ENCODE assay signal across 9 cellular contexts in the genomic region with DNA sequence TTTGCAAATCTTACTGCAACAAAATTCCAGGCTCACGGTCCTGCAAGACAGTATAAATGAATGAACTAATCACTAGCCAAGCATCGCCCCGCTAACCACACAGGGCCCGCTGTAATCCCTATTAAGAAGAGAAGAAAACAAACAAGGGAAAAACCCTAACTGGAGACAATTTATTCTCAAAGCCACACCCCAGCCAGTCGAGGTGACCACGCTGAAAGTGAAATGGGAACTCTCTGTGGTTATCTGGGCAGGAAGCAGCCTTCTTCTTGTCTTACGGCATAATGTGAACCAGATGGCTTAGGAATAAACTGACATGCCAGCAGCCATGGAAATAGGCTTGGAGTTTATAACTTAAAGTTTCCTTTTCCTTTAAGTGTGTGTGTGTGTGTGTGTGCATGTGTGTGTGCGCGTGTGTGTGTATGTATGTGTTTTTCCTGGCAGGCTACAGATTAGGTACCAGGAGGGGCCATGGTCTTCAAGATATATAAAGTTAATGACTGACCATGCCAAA.
DNase-seq lines count a peak whose midpoint lies in the region; ATAC-seq, FAIRE-seq and TF ChIP-seq lines count a peak whose summit lies in the region.
"Had no signal": no experiment of that assay in that cellular context is flagged by ENCODE, and none has a peak within 500 bp of the region (broad histone marks: within the 10 kb centered on the region; RNA-seq: fewer than 3 reads in every experiment).

No MANE protein-coding gene starts in this region.

- no peak overlapping the region for H2BK5ac ChIP-seq in H1 (ENCODE audit: low read depth, low read length)

- peaks cover 31% of the 10 kb centered on the region for H3K36me3 Mint-ChIP-seq in endothelial cell (ENCODE audit: low read depth, unreplicated experiment)

- no peak overlapping the region for H4K8ac ChIP-seq in H1 (ENCODE audit: extremely low read depth, insufficient read depth, low read length)

- H2BK15ac ChIP-seq in H1 (ENCODE audit: low read length) = no peak overlapping the region

- TF ChIP-seq CTCF in H1 (IDR thresholded peaks at IDR 0.05; ENCODE audit: control extremely low read depth in 1 of 3, insufficient read depth in 1 of 3, low read depth in 1 of 3, low read length in 3 of 3) = no peak
- no peak for TF ChIP-seq CTCF in endothelial cell (IDR thresholded peaks at IDR 0.05; ENCODE audit: unreplicated experiment)

- TF ChIP-seq EP300 in H1 (IDR thresholded peaks at IDR 0.05; ENCODE audit: borderline replicate concordance in 1 of 2, low read depth in 2 of 2, low read length in 2 of 2) = no peak

- H3K4me1 Mint-ChIP-seq in endothelial cell (ENCODE audit: unreplicated experiment) = peaks cover 27% of the 10 kb centered on the region

- peaks cover 0 to 8% (median 5%) of the 10 kb centered on the region in 4 experiments; a peak in 4 of 7 replicates for H3K4me1 ChIP-seq in H1 (replicated peaks in 1 of 4; ENCODE audit: control insufficient read depth in 3 of 4, insufficient read depth in 4 of 4, low read length in 3 of 4)

- peaks cover 2% of the 10 kb centered on the region for H3K27me3 Mint-ChIP-seq in endothelial cell (ENCODE audit: unreplicated experiment)

- TF ChIP-seq RAD21 in H1 (IDR thresholded peaks at IDR 0.05 in 1 of 2, conservative IDR thresholded peaks at IDR 0.05 in 1 of 2; ENCODE audit: low read depth in 2 of 2, low read length in 2 of 2) = no peak

- no peaks in the 10 kb centered on the region for H3K27me3 ChIP-seq in H1 (replicated peaks in 1 of 4; ENCODE audit: control insufficient read depth in 3 of 4, extremely low read depth in 1 of 4, insufficient read depth in 3 of 4, low read length in 3 of 4)

- FAIRE-seq in H1 (lab: Jason Lieb, UNC) = no peak
- FAIRE-seq: A204.1 had no signal

- H3K23ac ChIP-seq in H1 (ENCODE audit: insufficient read length) = no peak overlapping the region

- H3K56ac ChIP-seq in H1 (replicated peaks; ENCODE audit: insufficient read length, low read depth, low read length) = no peak overlapping the region

- 0 out of 3 replicates have a peak, but pooled peaks of 1 of the 2 experiments have one; percentile 27 for TF ChIP-seq POLR2A in H1 (IDR thresholded peaks at IDR 0.05; ENCODE audit: control extremely low read depth in 1 of 2, low read depth in 2 of 2, low read length in 2 of 2)

- no peak overlapping the region for H2AK5ac ChIP-seq in H1 (ENCODE audit: low read depth, low read length)

- 0 out of 2 replicates have a peak overlapping the region, but pooled peaks have one; percentile 3 for H3K27ac ChIP-seq in H1 (ENCODE audit: low read depth, low read length)

- ATAC-seq in HG02678 (IDR thresholded peaks at IDR 0.05; ENCODE audit: unreplicated experiment) = peak; percentile 100

- H3K9ac ChIP-seq in H1 (replicated peaks in 1 of 4; ENCODE audit: extremely low read depth in 1 of 4, low read depth in 3 of 4, low read length in 3 of 4) = no peak overlapping the region

- peaks cover 12 to 80% (median 17%) of the 10 kb centered on the region in 4 experiments for H3K36me3 ChIP-seq in H1 (ENCODE audit: control insufficient read depth in 2 of 4, insufficient read depth in 4 of 4, low read length in 3 of 4)

- no peak overlapping the region for H2BK20ac ChIP-seq in H1 (ENCODE audit: low read length)

- H4K20me1 ChIP-seq in H1 (replicated peaks in 1 of 2; ENCODE audit: control insufficient read depth in 1 of 2, insufficient read depth in 2 of 2, low read length in 2 of 2) = peaks cover 6% of the 10 kb centered on the region in 2 experiments

- H3K4me2 ChIP-seq in H1 (ENCODE audit: insufficient read depth in 1 of 2, low read depth in 2 of 2, low read length in 2 of 2) = no peak overlapping the region

- no peak overlapping the region for H3K4me3 ChIP-seq in H1 (ENCODE audit: extremely low read depth in 1 of 4, insufficient read depth in 2 of 4, low read depth in 3 of 4, low read length in 4 of 4)

- no peak overlapping the region for H3K27ac Mint-ChIP-seq in endothelial cell (ENCODE audit: unreplicated experiment)

- 92% methylated on average over 9 of the region's 9 CpGs; no CpG with 5 or more reads in 1 of the 2 experiments for WGBS in H1 (ENCODE audit: extremely low coverage in 1 of 2, insufficient coverage in 1 of 2, insufficient read length in 1 of 2, insufficient replicate concordance in 2 of 2, low coverage in 1 of 2, low lambda C conversion rate in 2 of 2, missing lambda C conversion rate in 1 of 2), 2 experiments

- no peak overlapping the region for H3K4ac ChIP-seq in H1 (replicated peaks; ENCODE audit: insufficient read length, low read depth, low read length)

- H3K23me2 ChIP-seq in H1 (ENCODE audit: low read depth, low read length) = no peaks in the 10 kb centered on the region

- no peak overlapping the region for H3K4me3 Mint-ChIP-seq in endothelial cell (ENCODE audit: unreplicated experiment)

- H2AFZ ChIP-seq in H1 (ENCODE audit: low read length) = no peak overlapping the region

- H3K14ac ChIP-seq in H1 (ENCODE audit: insufficient read length) = no peak overlapping the region

- H2BK120ac ChIP-seq in H1 (replicated peaks; ENCODE audit: low read depth, low read length) = no peak overlapping the region

- POLR2A ChIA-PET in H1 (lab: Charles Lee; ENCODE audit: partially characterized antibody) = interaction anchor here (1.7 kb wide), 1 partner anchor 93 kb away, joined by 5 read pairs; no protein-coding TSS in a partner anchor

- no peaks in the 10 kb centered on the region for H3K9me3 Mint-ChIP-seq in endothelial cell (ENCODE audit: unreplicated experiment)

- H3K79me2 ChIP-seq in H1 (ENCODE audit: control insufficient read depth in 1 of 2, insufficient read depth in 2 of 2, low read length in 2 of 2) = no peaks in the 10 kb centered on the region

- no peak overlapping the region for H2BK12ac ChIP-seq in H1 (ENCODE audit: low read depth, low read length)

- H3K79me1 ChIP-seq in H1 (ENCODE audit: low read depth, low read length) = no peaks in the 10 kb centered on the region

- no peaks in the 10 kb centered on the region for H3K9me3 ChIP-seq in H1 (ENCODE audit: insufficient read depth in 2 of 2, low read depth in 1 of 2, low read length in 1 of 2)

- H4K5ac ChIP-seq in H1 (ENCODE audit: insufficient read length, low read depth, low read length) = no peak overlapping the region

- H4K91ac ChIP-seq in H1 (replicated peaks; ENCODE audit: insufficient read length, low read length) = no peak overlapping the region

- no peak overlapping the region for H3K18ac ChIP-seq in H1 (ENCODE audit: extremely low read depth, low read length)

- DNase-seq in SIG-M5 treated with dmso at 0.1 percent for 504 hours (lab: John Stamatoyannopoulos, UW; ENCODE audit: unreplicated experiment) (peak; percentile 13), SIG-M5 (lab: John Stamatoyannopoulos, UW) (no peak), NCI-H146 (lab: John Stamatoyannopoulos, UW) (peak; percentile 52), H1 (ENCODE audit: low read depth in 1 of 2, low spot score in 2 of 2) (no peak), renal cortical epithelial cell (ENCODE audit: low read depth) (peak; percentile 79), inferior parietal cortex (ENCODE audit: extremely low spot score) (no peak), endothelial cell (ENCODE audit: low spot score) (no peak)

- CTCF ChIA-PET in H1 (lab: Charles Lee; ENCODE audit: partially characterized antibody) = no interaction called here

TF ChIP-seq in H1, 55 proteins besides CTCF, POLR2A, EP300 and RAD21:
- TF ChIP-seq EGR1 (IDR thresholded peaks at IDR 0.05; ENCODE audit: borderline replicate concordance, low read depth, low read length) = no peak
- TF ChIP-seq JUN (IDR thresholded peaks at IDR 0.05; ENCODE audit: low read depth, low read length) = no peak
- no peak for TF ChIP-seq POU5F1 (IDR thresholded peaks at IDR 0.05; ENCODE audit: low read depth, low read length)
- 0 out of 2 replicates have a peak, but pooled peaks have one; percentile 28 for TF ChIP-seq POLR2AphosphoS5 (IDR thresholded peaks at IDR 0.05; ENCODE audit: low read depth, low read length)
- no peak for TF ChIP-seq RBBP5 (IDR thresholded peaks at IDR 0.05; ENCODE audit: borderline replicate concordance, low read depth, low read length)

Comparison
In these comparisons a context has a peak if more than half of its experiments do, and no peak if none do; other contexts are left out.
1. DNase-seq: peak in SIG-M5 treated with dmso at 0.1 percent for 504 hours (single experiment), NCI-H146 (single experiment) and renal cortical epithelial cell (single experiment); none in SIG-M5 (single experiment), H1 (0 of 2), inferior parietal cortex (single experiment) and endothelial cell (single experiment).